9 cellular contexts compared by ENCODE assay signal in genomic region chr13:83355042-83355441, GRCh38.
"Had no signal": no experiment of that assay in that cellular context is flagged by ENCODE, and none has a peak within 500 bp of the region (broad histone marks: within the 10 kb centered on the region; RNA-seq: fewer than 3 reads in every experiment).

No MANE protein-coding gene starts in this region.

- ATAC-seq: HCT116 had no signal

- H3K9ac ChIP-seq: GM23248 had no signal

- DNase-seq: GM23248, GOT3, H7, HFFc6, Kasumi-1, KG1 had no signal

- H2AFZ ChIP-seq: GM23248 had no signal

- H3K4me1 ChIP-seq: HAP-1 had no signal

- H3K27ac ChIP-seq: GM23248, HL-60 had no signal

- H3K9me3 ChIP-seq: HAP-1 had no signal

- H3K36me3 ChIP-seq: HAP-1 had no signal

- H3K4me3 ChIP-seq: GM23248, HAP-1 had no signal
